ENCODE assay signal across 10 cellular contexts in genomic region chr2:233387225-233387624, GRCh38. TPM values are rescaled to one million over a fixed set of nuclear protein-coding genes. Genes with fewer than 3 reads are reported as not detected.
A peak's percentile ranks its signal among the peaks of the same experiment; 100 is the strongest.
DNase-seq lines count a peak whose midpoint lies in the region; ATAC-seq and TF ChIP-seq lines count a peak whose summit lies in the region.
"Had no signal": no experiment of that assay in that cellular context is flagged by ENCODE, and none has a peak within 500 bp of the region (broad histone marks: within the 10 kb centered on the region; RNA-seq: fewer than 3 reads in every experiment).

No MANE protein-coding gene starts in this region.

- H3K9me3 Mint-ChIP-seq in activated naive CD8-positive, alpha-beta T cell treated with anti-CD3 and anti-CD28 coated beads, Interleukin-2, amount 10 ng/mL, durations not matched to agents 7 days and 5 days = no peaks in the 10 kb centered on the region

- intact Hi-C loops in right cardiac atrium (cut with DNase I) (no loop called here), posterior vena cava (cut with DNase I) (no loop called here)

- peak overlapping the region; percentile 49 for H3K4me2 ChIP-seq in smooth muscle cell

- H3K4me3 ChIP-seq in right cardiac atrium (ENCODE audit: low read length) (no peak overlapping the region), smooth muscle cell (no peak overlapping the region)

- no peak overlapping the region for H3K9ac ChIP-seq in smooth muscle cell (ENCODE audit: low read depth)

- H3K27me3 Mint-ChIP-seq in activated naive CD8-positive, alpha-beta T cell treated with anti-CD3 and anti-CD28 coated beads, Interleukin-2, amount 10 ng/mL, durations not matched to agents 7 days and 5 days = no peaks in the 10 kb centered on the region

- H2AFZ ChIP-seq in smooth muscle cell (ENCODE audit: low read depth) = no peak overlapping the region

- WGBS in right cardiac atrium = 53% methylated on average over 13 of the region's 13 CpGs
- 91% methylated on average over 13 of the region's 13 CpGs for WGBS in smooth muscle cell (ENCODE audit: low lambda C conversion rate)

- peaks cover 48% of the 10 kb centered on the region for H3K4me1 Mint-ChIP-seq in activated naive CD8-positive, alpha-beta T cell treated with anti-CD3 and anti-CD28 coated beads, Interleukin-2, amount 10 ng/mL, durations not matched to agents 7 days and 5 days

- peaks cover 14% of the 10 kb centered on the region for H3F3A ChIP-seq in smooth muscle cell (ENCODE audit: low read depth)

- ATAC-seq in activated naive CD8-positive, alpha-beta T cell treated with anti-CD3 and anti-CD28 coated beads, Interleukin-2, amount 10 ng/mL, durations not matched to agents 7 days and 5 days (ENCODE audit: low read depth) = no peak
- ATAC-seq in right cardiac atrium = peak; percentile 3 to 39
- no peak for ATAC-seq in GM19324 (IDR thresholded peaks at IDR 0.05; ENCODE audit: low FRiP score, unreplicated experiment)
- ATAC-seq in HG03439 (IDR thresholded peaks at IDR 0.05; ENCODE audit: unreplicated experiment) = no peak

- H4K20me1 ChIP-seq in smooth muscle cell (ENCODE audit: low read depth) = peaks cover 29% of the 10 kb centered on the region

- no peaks in the 10 kb centered on the region for H3K36me3 ChIP-seq in smooth muscle cell (ENCODE audit: low read depth)

- H3K27ac Mint-ChIP-seq in activated naive CD8-positive, alpha-beta T cell treated with anti-CD3 and anti-CD28 coated beads, Interleukin-2, amount 10 ng/mL, durations not matched to agents 7 days and 5 days = peak overlapping the region; percentile 23

- TF ChIP-seq CTCF in smooth muscle cell (IDR thresholded peaks at IDR 0.05; ENCODE audit: borderline replicate concordance, insufficient read depth, poor library complexity, severe bottlenecking) = no peak

- H3K27ac ChIP-seq in right cardiac atrium (ENCODE audit: low read length) (peak overlapping the region; percentile 86), smooth muscle cell (ENCODE audit: low read depth) (peak overlapping the region; percentile 20)
- H3K27ac ChIP-seq: foreskin keratinocyte had no signal

- DNase-seq in G401 (ENCODE audit: low spot score) (peak; percentile 67), right cardiac atrium (no peak), smooth muscle cell (lab: John Stamatoyannopoulos, UW; ENCODE audit: unreplicated experiment) (no peak), posterior vena cava (ENCODE audit: low spot score) (no peak), iPS-NIHi7 (ENCODE audit: extremely low spot score) (no peak)
- no peak for DNase-seq in activated naive CD8-positive, alpha-beta T cell treated with anti-CD3 and anti-CD28 coated beads, Interleukin-2, amount 10 ng/mL, durations not matched to agents 7 days and 5 days
- DNase-seq: KBM-7 had no signal

- peaks cover 46% of the 10 kb centered on the region for H3K79me2 ChIP-seq in smooth muscle cell (ENCODE audit: low read depth)

- POLR2A ChIA-PET in activated naive CD8-positive, alpha-beta T cell treated with anti-CD3 and anti-CD28 coated beads, Interleukin-2, amount 10 ng/mL, durations not matched to agents 7 days and 5 days (lab: Charles Lee) = interaction anchor here (3.9 kb wide), 1 partner anchor 30 kb away, joined by 14 read pairs; no protein-coding TSS in a partner anchor

- H3K4me1 ChIP-seq in right cardiac atrium (ENCODE audit: control insufficient read depth, insufficient read depth, low read length) (peaks cover 24% of the 10 kb centered on the region), smooth muscle cell (ENCODE audit: low read depth) (peaks cover 16% of the 10 kb centered on the region)
- H3K4me1 ChIP-seq: foreskin keratinocyte had no signal

- H3K27me3 ChIP-seq in right cardiac atrium (ENCODE audit: control insufficient read depth, insufficient read depth) = no peaks in the 10 kb centered on the region
- no peaks in the 10 kb centered on the region for H3K27me3 ChIP-seq in smooth muscle cell (ENCODE audit: low read depth)
- H3K27me3 ChIP-seq: foreskin keratinocyte had no signal

- H3K9me3 ChIP-seq in right cardiac atrium (ENCODE audit: control insufficient read depth, low read length) (no peaks in the 10 kb centered on the region), smooth muscle cell (replicated peaks; ENCODE audit: low read depth) (no peaks in the 10 kb centered on the region)

- peaks cover 46% of the 10 kb centered on the region for H3K36me3 Mint-ChIP-seq in activated naive CD8-positive, alpha-beta T cell treated with anti-CD3 and anti-CD28 coated beads, Interleukin-2, amount 10 ng/mL, durations not matched to agents 7 days and 5 days

- in situ Hi-C loops in G401 (cut with HindIII; ENCODE audit: low sequenced_read_pairs) = no loop called here

- peak overlapping the region; percentile 77 for H3K4me3 Mint-ChIP-seq in activated naive CD8-positive, alpha-beta T cell treated with anti-CD3 and anti-CD28 coated beads, Interleukin-2, amount 10 ng/mL, durations not matched to agents 7 days and 5 days

RNA-seq across cellular contexts. Expression of gene DGKD, which starts 32.9 kb away (rescaled TPM):
- total RNA-seq in G401 (2014; rRNA removed; shearing (Covaris generic)) = 15.6 and 20.4 TPM in 2 replicates
- total RNA-seq in activated naive CD8-positive, alpha-beta T cell treated with anti-CD3 and anti-CD28 coated beads, Interleukin-2, amount 10 ng/mL, durations not matched to agents 7 days and 5 days = 100 to 1,000 TPM; 114 to 132 TPM
- total RNA-seq in right cardiac atrium (10 to 100 TPM; 27.6 to 44.9 (median 38.6) TPM), smooth muscle cell (10.6 and 12.2 TPM in 2 replicates), posterior vena cava (10 to 100 TPM; 38.1 to 40.3 TPM)
- polyA plus RNA-seq in right cardiac atrium (17.9 TPM), smooth muscle cell (14.2 and 19.4 TPM in 2 replicates)

Comparison
In these comparisons a context has a peak if more than half of its experiments do, and no peak if none do; other contexts are left out.
1. ATAC-seq: peak in right cardiac atrium (2 of 2); none in activated naive CD8-positive, alpha-beta T cell treated with anti-CD3 and anti-CD28 coated beads, Interleukin-2, amount 10 ng/mL, durations not matched to agents 7 days and 5 days (single experiment), GM19324 (single experiment) and HG03439 (single experiment).